In the genomic region with DNA sequence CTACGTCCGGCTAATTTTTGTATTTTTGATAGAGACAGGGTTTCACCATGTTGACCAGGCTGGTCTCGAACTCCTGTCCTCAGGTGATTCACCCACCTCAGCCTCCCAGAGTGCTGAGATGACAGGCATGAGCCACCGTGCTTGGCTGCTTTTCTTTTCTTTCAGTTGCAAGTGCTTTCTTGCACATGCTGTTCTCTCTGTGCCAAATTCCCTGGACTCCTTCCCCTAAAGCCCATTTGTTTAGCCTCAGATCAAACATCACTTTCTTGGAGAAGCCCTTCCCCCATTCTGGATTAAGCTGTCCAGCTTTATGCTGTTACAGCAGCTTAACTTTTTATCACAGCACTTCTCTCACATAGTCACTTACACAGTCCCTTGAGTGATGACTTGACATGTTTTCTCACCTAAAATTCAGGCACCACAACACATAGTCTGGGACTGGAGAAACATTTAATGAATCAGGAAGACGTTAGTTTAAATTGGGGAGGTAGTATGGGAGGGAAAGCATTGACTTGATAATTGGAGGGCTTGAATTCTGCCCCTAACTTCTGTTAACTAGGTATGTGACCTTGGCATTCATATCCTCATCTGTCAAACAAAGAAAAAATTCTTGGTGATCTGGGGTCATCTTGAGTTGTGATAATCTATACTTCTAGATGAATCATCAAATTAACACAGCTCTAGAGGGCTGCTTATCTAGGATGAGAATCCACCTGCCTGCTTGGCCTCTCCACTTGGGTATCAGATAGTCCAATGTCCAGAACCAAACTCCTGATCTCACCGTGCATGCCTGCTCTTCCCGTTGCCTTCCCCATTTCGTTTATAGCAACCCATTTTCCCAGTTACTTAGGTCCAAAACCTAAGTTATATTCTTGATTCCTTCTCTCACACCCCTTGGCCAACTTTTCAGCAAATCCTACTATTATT, we compare ENCODE assay signal across 1 cellular context.
TF ChIP-seq lines count a peak whose summit lies in the region.

No MANE protein-coding gene starts in this region.

TF ChIP-seq in endothelial cell of umbilical vein, 7 proteins besides CTCF, POLR2A, EP300 and RAD21:
- no peak for TF ChIP-seq POLR2AphosphoS5 (IDR thresholded peaks at IDR 0.05; ENCODE audit: insufficient read depth, low read depth, low read length)
- TF ChIP-seq, protein P1, sequence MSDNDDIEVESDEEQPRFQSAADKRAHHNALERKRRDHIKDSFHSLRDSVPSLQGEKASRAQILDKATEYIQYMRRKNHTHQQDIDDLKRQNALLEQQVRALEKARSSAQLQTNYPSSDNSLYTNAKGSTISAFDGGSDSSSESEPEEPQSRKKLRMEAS (IDR thresholded peaks at IDR 0.05; ENCODE audit: insufficient read depth, insufficient read length), result no peak
- TF ChIP-seq MYC (IDR thresholded peaks at IDR 0.05; ENCODE audit: low read depth, low read length), result no peak
- no peak for TF ChIP-seq FOS (IDR thresholded peaks at IDR 0.05; ENCODE audit: borderline replicate concordance, insufficient read depth, low read length)
- TF ChIP-seq JUN (IDR thresholded peaks at IDR 0.05; ENCODE audit: borderline replicate concordance, insufficient read depth, insufficient read length, low read depth), result no peak
- no peak for TF ChIP-seq EZH2 (IDR thresholded peaks at IDR 0.05; ENCODE audit: borderline replicate concordance, low read depth, low read length, severe bottlenecking)
